In genomic region chr5:149911031-149911430, GRCh38 we compare ENCODE assay signal across 2 cellular contexts.
TF ChIP-seq lines count a peak whose summit lies in the region.

No MANE protein-coding gene starts in this region.

TF ChIP-seq in A549, 52 proteins besides CTCF, POLR2A, EP300 and RAD21:
- no peak for TF ChIP-seq HES2 (IDR thresholded peaks at IDR 0.05)
- TF ChIP-seq, protein P1, sequence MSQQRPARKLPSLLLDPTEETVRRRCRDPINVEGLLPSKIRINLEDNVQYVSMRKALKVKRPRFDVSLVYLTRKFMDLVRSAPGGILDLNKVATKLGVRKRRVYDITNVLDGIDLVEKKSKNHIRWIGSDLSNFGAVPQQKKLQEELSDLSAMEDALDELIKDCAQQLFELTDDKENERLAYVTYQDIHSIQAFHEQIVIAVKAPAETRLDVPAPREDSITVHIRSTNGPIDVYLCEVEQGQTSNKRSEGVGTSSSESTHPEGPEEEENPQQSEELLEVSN (IDR thresholded peaks at IDR 0.05; ENCODE audit: borderline replicate concordance, low read depth), result no peak

TF ChIP-seq in K562, 482 proteins besides CTCF, POLR2A, EP300 and RAD21:
- TF ChIP-seq DNMT1 (IDR thresholded peaks at IDR 0.05), result no peak
- no peak for TF ChIP-seq ZNF431 (CRISPR knock-in tag; IDR thresholded peaks at IDR 0.05)
- no peak for TF ChIP-seq MCM7 (IDR thresholded peaks at IDR 0.05)
- TF ChIP-seq SRSF3 (IDR thresholded peaks at IDR 0.05; ENCODE audit: insufficient read depth, low read length), result no peak
- TF ChIP-seq, protein P2, sequence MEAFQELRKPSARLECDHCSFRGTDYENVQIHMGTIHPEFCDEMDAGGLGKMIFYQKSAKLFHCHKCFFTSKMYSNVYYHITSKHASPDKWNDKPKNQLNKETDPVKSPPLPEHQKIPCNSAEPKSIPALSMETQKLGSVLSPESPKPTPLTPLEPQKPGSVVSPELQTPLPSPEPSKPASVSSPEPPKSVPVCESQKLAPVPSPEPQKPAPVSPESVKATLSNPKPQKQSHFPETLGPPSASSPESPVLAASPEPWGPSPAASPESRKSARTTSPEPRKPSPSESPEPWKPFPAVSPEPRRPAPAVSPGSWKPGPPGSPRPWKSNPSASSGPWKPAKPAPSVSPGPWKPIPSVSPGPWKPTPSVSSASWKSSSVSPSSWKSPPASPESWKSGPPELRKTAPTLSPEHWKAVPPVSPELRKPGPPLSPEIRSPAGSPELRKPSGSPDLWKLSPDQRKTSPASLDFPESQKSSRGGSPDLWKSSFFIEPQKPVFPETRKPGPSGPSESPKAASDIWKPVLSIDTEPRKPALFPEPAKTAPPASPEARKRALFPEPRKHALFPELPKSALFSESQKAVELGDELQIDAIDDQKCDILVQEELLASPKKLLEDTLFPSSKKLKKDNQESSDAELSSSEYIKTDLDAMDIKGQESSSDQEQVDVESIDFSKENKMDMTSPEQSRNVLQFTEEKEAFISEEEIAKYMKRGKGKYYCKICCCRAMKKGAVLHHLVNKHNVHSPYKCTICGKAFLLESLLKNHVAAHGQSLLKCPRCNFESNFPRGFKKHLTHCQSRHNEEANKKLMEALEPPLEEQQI (IDR thresholded peaks at IDR 0.05), result no peak
- no peak for TF ChIP-seq NFIC (IDR thresholded peaks at IDR 0.05)
- TF ChIP-seq TEAD2 (tag; IDR thresholded peaks at IDR 0.05), result no peak
- no peak for TF ChIP-seq HNRNPK (IDR thresholded peaks at IDR 0.05; ENCODE audit: low read depth, low read length, poor library complexity, severe bottlenecking)
- no peak for TF ChIP-seq ZNF589 (CRISPR knock-in tag; IDR thresholded peaks at IDR 0.05; ENCODE audit: low read depth)
- no peak for TF ChIP-seq KDM5B (IDR thresholded peaks at IDR 0.05; ENCODE audit: insufficient replicate concordance, low read depth, low read length)
- TF ChIP-seq THRAP3 (IDR thresholded peaks at IDR 0.05; ENCODE audit: borderline replicate concordance), result no peak
TF ChIP-seq in K562: peak in this region for 0.
